Comparison of ENCODE assay signal across 8 cellular contexts in genomic region chr13:95842898-95843297, GRCh38.
"Had no signal": no experiment of that assay in that cellular context is flagged by ENCODE, and none has a peak within 500 bp of the region (broad histone marks: within the 10 kb centered on the region; RNA-seq: fewer than 3 reads in every experiment).

No MANE protein-coding gene starts in this region.

- FAIRE-seq: H1, HepG2 had no signal

- H3K27ac ChIP-seq: HL-60 had no signal

- H2AFZ ChIP-seq: GM23338 had no signal

- ATAC-seq: GM23338, HepG2 had no signal

- H3K4me3 ChIP-seq: GM23338 had no signal

- H3K4me2 ChIP-seq: GM23338 had no signal

- DNase-seq: H9, HCEC 1CT, HFFc6, KBM-7 had no signal
